In the genomic region with DNA sequence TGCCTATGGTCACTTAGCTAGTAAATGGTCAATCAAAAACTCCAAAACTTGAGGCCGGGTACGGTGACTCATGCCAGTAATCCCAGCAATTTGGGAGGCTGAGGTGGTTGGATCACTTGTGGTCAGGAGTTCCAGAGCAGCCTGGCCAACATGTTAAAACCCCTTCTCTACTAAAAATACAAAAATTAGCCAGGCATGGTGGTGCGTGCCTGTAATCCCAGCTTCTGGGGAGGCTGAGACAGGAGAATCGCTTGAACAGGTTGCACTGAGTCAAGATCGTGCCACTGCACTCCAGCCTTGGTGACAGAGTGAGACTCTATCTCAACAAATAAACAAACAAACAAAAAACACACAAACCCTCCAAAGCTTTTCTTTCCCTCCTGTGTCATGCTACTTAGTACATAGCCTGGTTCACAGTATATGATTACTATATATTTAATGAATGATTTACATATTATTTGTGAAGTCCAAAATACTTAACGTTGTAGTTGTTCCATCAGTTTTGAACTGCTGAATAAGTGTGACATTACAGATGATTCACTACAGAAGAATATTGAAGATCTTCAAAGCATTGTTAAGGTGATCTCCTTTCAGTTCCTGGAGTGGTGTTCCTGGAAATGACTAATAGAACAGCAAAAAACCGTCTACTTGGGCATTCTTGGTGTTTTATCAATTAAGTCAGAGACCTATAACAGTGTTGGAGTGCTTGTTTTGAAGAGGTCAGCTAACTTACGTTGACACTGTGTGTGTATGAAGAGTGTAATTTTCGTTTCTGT, we compare ENCODE assay signal across 10 cellular contexts.
DNase-seq lines count a peak whose midpoint lies in the region; ATAC-seq and TF ChIP-seq lines count a peak whose summit lies in the region.
"Had no signal": no experiment of that assay in that cellular context is flagged by ENCODE, and none has a peak within 500 bp of the region (broad histone marks: within the 10 kb centered on the region; RNA-seq: fewer than 3 reads in every experiment).

No MANE protein-coding gene starts in this region.

- peak overlapping the region; percentile 85 for H3K27ac ChIP-seq in RWPE1

- peaks cover 15% of the 10 kb centered on the region for H3K4me1 Mint-ChIP-seq in T-helper 2 cell treated with Interferon-gamma antibody and Interleukin-4, amounts not matched to agents 5 μg/mL and 100 μg/mL, for 36 hours (ENCODE audit: low read depth)

- peak overlapping the region; percentile 47 for H3K27ac Mint-ChIP-seq in T-helper 2 cell treated with Interferon-gamma antibody and Interleukin-4, amounts not matched to agents 5 μg/mL and 100 μg/mL, for 36 hours

- H3K4me3 Mint-ChIP-seq in T-helper 2 cell treated with Interferon-gamma antibody and Interleukin-4, amounts not matched to agents 5 μg/mL and 100 μg/mL, for 36 hours: peak overlapping the region; percentile 1

- no peaks in the 10 kb centered on the region for H3K9me3 Mint-ChIP-seq in T-helper 2 cell treated with Interferon-gamma antibody and Interleukin-4, amounts not matched to agents 5 μg/mL and 100 μg/mL, for 36 hours

- ATAC-seq in GM21447 (IDR thresholded peaks at IDR 0.05; ENCODE audit: unreplicated experiment): no peak

- H3K36me3 Mint-ChIP-seq in T-helper 2 cell treated with Interferon-gamma antibody and Interleukin-4, amounts not matched to agents 5 μg/mL and 100 μg/mL, for 36 hours (ENCODE audit: low read depth): peaks cover 3% of the 10 kb centered on the region

- H3K27me3 Mint-ChIP-seq in T-helper 2 cell treated with Interferon-gamma antibody and Interleukin-4, amounts not matched to agents 5 μg/mL and 100 μg/mL, for 36 hours (ENCODE audit: low read depth): no peaks in the 10 kb centered on the region

- CTCF ChIA-PET in RWPE1 (lab: Yijun Ruan, JAX): interaction anchor here (0.5 to 1.0 kb wide), 3 partner anchors 10 to 381 kb away, joined by 3 to 4 read pairs (median 4); no protein-coding TSS in a partner anchor

- DNase-seq in T-helper 2 cell treated with Interferon-gamma antibody and Interleukin-4, amounts not matched to agents 5 μg/mL and 100 μg/mL, for 36 hours (ENCODE audit: low spot score): no peak
- DNase-seq in T-helper 2 cell (no peak), RWPE1 (ENCODE audit: low spot score) (peak; percentile 91), dermis blood vessel endothelial cell (peak; percentile 85), renal cortical epithelial cell (ENCODE audit: low read depth) (peak; percentile 95), germinal center (ENCODE audit: low spot score) (no peak), hippocampal formation (lab: John Stamatoyannopoulos, UW) (no peak)
- DNase-seq: amniotic stem cell, NCI-H1092 had no signal

- no peak for TF ChIP-seq CTCF in RWPE1 (conservative IDR thresholded peaks at IDR 0.05; ENCODE audit: low read depth)

- POLR2A ChIA-PET in RWPE1 (lab: Yijun Ruan, JAX; ENCODE audit: low non-redundant PET): interaction anchor here (0.6 kb wide), 1 partner anchor 10 kb away, joined by 3 read pairs; no protein-coding TSS in a partner anchor

Comparison
In these comparisons a context has a peak if more than half of its experiments do, and no peak if none do; other contexts are left out.
1. DNase-seq: peak in RWPE1 (single experiment), dermis blood vessel endothelial cell (single experiment) and renal cortical epithelial cell (single experiment); none in T-helper 2 cell treated with Interferon-gamma antibody and Interleukin-4, amounts not matched to agents 5 μg/mL and 100 μg/mL, for 36 hours (single experiment), T-helper 2 cell (0 of 5), germinal center (single experiment) and hippocampal formation (0 of 2).